Comparison of ENCODE assay signal across 1 cellular context in the genomic region with DNA sequence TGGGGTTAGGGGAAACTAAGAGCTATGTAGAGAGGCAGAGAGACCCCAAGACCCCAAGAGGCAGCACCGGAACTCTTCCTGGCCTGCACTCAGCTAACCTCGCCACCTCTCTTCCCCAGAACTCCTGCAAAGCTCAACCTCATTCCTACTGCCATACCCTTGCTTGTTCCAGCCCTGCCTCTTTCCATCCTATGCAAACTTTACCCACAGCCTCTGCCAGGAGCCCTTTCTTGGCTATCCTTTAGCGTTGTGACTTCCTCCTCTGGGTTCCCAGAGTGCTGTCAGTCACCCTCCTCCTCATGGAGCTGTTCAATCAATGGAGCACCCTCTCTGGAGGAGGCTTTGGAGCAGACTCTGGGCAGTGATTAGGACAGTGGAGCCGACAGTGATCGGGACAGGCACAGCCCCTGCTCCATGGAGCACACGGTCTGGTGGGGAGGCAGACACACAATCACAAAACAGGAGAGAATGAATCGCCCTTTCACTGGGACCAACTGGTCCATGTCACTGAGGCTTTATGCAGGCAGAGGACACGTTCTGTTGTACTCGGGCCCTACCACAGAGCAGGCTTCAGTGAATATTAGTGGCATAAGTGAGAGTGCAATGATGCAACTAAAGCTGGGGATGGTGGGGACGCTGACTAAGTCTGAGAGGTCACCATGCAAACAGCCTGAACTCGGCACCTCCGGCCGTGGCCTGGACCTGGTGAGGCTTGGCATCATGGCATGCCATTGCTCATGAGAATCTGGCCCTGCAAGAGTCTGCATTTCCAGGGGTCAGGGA.
A peak's percentile ranks its signal among the peaks of the same experiment; 100 is the strongest.
TF ChIP-seq lines count a peak whose summit lies in the region.

No MANE protein-coding gene starts in this region.

TF ChIP-seq in GM12878, 131 proteins besides CTCF, POLR2A, EP300 and RAD21 (continued from another document):
- TF ChIP-seq, protein P1, sequence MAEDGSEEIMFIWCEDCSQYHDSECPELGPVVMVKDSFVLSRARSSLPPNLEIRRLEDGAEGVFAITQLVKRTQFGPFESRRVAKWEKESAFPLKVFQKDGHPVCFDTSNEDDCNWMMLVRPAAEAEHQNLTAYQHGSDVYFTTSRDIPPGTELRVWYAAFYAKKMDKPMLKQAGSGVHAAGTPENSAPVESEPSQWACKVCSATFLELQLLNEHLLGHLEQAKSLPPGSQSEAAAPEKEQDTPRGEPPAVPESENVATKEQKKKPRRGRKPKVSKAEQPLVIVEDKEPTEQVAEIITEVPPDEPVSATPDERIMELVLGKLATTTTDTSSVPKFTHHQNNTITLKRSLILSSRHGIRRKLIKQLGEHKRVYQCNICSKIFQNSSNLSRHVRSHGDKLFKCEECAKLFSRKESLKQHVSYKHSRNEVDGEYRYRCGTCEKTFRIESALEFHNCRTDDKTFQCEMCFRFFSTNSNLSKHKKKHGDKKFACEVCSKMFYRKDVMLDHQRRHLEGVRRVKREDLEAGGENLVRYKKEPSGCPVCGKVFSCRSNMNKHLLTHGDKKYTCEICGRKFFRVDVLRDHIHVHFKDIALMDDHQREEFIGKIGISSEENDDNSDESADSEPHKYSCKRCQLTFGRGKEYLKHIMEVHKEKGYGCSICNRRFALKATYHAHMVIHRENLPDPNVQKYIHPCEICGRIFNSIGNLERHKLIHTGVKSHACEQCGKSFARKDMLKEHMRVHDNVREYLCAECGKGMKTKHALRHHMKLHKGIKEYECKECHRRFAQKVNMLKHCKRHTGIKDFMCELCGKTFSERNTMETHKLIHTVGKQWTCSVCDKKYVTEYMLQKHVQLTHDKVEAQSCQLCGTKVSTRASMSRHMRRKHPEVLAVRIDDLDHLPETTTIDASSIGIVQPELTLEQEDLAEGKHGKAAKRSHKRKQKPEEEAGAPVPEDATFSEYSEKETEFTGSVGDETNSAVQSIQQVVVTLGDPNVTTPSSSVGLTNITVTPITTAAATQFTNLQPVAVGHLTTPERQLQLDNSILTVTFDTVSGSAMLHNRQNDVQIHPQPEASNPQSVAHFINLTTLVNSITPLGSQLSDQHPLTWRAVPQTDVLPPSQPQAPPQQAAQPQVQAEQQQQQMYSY (CRISPR knock-in tag; IDR thresholded peaks at IDR 0.05), result no peak
- TF ChIP-seq RB1 (IDR thresholded peaks at IDR 0.05; ENCODE audit: borderline replicate concordance), result no peak
- TF ChIP-seq SP1 (IDR thresholded peaks at IDR 0.05; ENCODE audit: low read depth, low read length), result no peak
- no peak for TF ChIP-seq ZNF207 (IDR thresholded peaks at IDR 0.05; ENCODE audit: borderline replicate concordance)
- TF ChIP-seq, protein P2, sequence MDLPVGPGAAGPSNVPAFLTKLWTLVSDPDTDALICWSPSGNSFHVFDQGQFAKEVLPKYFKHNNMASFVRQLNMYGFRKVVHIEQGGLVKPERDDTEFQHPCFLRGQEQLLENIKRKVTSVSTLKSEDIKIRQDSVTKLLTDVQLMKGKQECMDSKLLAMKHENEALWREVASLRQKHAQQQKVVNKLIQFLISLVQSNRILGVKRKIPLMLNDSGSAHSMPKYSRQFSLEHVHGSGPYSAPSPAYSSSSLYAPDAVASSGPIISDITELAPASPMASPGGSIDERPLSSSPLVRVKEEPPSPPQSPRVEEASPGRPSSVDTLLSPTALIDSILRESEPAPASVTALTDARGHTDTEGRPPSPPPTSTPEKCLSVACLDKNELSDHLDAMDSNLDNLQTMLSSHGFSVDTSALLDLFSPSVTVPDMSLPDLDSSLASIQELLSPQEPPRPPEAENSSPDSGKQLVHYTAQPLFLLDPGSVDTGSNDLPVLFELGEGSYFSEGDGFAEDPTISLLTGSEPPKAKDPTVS (IDR thresholded peaks at IDR 0.05; ENCODE audit: low read depth, low read length), result no peak
- TF ChIP-seq, protein P3, sequence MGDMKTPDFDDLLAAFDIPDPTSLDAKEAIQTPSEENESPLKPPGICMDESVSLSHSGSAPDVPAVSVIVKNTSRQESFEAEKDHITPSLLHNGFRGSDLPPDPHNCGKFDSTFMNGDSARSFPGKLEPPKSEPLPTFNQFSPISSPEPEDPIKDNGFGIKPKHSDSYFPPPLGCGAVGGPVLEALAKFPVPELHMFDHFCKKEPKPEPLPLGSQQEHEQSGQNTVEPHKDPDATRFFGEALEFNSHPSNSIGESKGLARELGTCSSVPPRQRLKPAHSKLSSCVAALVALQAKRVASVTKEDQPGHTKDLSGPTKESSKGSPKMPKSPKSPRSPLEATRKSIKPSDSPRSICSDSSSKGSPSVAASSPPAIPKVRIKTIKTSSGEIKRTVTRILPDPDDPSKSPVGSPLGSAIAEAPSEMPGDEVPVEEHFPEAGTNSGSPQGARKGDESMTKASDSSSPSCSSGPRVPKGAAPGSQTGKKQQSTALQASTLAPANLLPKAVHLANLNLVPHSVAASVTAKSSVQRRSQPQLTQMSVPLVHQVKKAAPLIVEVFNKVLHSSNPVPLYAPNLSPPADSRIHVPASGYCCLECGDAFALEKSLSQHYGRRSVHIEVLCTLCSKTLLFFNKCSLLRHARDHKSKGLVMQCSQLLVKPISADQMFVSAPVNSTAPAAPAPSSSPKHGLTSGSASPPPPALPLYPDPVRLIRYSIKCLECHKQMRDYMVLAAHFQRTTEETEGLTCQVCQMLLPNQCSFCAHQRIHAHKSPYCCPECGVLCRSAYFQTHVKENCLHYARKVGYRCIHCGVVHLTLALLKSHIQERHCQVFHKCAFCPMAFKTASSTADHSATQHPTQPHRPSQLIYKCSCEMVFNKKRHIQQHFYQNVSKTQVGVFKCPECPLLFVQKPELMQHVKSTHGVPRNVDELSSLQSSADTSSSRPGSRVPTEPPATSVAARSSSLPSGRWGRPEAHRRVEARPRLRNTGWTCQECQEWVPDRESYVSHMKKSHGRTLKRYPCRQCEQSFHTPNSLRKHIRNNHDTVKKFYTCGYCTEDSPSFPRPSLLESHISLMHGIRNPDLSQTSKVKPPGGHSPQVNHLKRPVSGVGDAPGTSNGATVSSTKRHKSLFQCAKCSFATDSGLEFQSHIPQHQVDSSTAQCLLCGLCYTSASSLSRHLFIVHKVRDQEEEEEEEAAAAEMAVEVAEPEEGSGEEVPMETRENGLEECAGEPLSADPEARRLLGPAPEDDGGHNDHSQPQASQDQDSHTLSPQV (IDR thresholded peaks at IDR 0.05), result no peak
- no peak for TF ChIP-seq RFX5 (IDR thresholded peaks at IDR 0.05; ENCODE audit: low read depth, low read length)
- no peak for TF ChIP-seq FOS (IDR thresholded peaks at IDR 0.05; ENCODE audit: borderline replicate concordance, extremely low read depth, insufficient read length)
- no peak for TF ChIP-seq MTA3 (IDR thresholded peaks at IDR 0.05; ENCODE audit: borderline replicate concordance, low read length)
- no peak for TF ChIP-seq EZH2 (IDR thresholded peaks at IDR 0.05; ENCODE audit: borderline replicate concordance, control insufficient read depth, low read depth, low read length)
- no peak for TF ChIP-seq SIN3A (IDR thresholded peaks at IDR 0.05; ENCODE audit: low read depth, low read length)
- TF ChIP-seq, protein P4, sequence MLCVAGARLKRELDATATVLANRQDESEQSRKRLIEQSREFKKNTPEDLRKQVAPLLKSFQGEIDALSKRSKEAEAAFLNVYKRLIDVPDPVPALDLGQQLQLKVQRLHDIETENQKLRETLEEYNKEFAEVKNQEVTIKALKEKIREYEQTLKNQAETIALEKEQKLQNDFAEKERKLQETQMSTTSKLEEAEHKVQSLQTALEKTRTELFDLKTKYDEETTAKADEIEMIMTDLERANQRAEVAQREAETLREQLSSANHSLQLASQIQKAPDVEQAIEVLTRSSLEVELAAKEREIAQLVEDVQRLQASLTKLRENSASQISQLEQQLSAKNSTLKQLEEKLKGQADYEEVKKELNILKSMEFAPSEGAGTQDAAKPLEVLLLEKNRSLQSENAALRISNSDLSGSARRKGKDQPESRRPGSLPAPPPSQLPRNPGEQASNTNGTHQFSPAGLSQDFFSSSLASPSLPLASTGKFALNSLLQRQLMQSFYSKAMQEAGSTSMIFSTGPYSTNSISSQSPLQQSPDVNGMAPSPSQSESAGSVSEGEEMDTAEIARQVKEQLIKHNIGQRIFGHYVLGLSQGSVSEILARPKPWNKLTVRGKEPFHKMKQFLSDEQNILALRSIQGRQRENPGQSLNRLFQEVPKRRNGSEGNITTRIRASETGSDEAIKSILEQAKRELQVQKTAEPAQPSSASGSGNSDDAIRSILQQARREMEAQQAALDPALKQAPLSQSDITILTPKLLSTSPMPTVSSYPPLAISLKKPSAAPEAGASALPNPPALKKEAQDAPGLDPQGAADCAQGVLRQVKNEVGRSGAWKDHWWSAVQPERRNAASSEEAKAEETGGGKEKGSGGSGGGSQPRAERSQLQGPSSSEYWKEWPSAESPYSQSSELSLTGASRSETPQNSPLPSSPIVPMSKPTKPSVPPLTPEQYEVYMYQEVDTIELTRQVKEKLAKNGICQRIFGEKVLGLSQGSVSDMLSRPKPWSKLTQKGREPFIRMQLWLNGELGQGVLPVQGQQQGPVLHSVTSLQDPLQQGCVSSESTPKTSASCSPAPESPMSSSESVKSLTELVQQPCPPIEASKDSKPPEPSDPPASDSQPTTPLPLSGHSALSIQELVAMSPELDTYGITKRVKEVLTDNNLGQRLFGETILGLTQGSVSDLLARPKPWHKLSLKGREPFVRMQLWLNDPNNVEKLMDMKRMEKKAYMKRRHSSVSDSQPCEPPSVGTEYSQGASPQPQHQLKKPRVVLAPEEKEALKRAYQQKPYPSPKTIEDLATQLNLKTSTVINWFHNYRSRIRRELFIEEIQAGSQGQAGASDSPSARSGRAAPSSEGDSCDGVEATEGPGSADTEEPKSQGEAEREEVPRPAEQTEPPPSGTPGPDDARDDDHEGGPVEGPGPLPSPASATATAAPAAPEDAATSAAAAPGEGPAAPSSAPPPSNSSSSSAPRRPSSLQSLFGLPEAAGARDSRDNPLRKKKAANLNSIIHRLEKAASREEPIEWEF (IDR thresholded peaks at IDR 0.05; ENCODE audit: insufficient replicate concordance, low read depth, low read length), result no peak
- peak; percentile 50 for TF ChIP-seq RUNX3 (IDR thresholded peaks at IDR 0.05; ENCODE audit: low read length)
- peak; percentile 81; the same call in 2 of the 3 replicates for TF ChIP-seq POU2F2 (IDR thresholded peaks at IDR 0.05; ENCODE audit: borderline replicate concordance, low read depth, low read length)
- peak; percentile 86 for TF ChIP-seq NR2F1 (conservative IDR thresholded peaks at IDR 0.05)
- TF ChIP-seq NFXL1 (IDR thresholded peaks at IDR 0.05; ENCODE audit: borderline replicate concordance), result no peak
- peak; percentile 48 for TF ChIP-seq IKZF1 (conservative IDR thresholded peaks at IDR 0.05)
- peak; percentile 44; the same call in 1 of the 2 replicates for TF ChIP-seq ATF7 (IDR thresholded peaks at IDR 0.05; ENCODE audit: low read depth)
- no peak for TF ChIP-seq TCF12 (IDR thresholded peaks at IDR 0.05; ENCODE audit: low read depth, low read length)
- TF ChIP-seq NR2C1 (IDR thresholded peaks at IDR 0.05), result 0 out of 2 replicates have a peak, but pooled peaks have one; percentile 39
- 0 out of 2 replicates have a peak, but pooled peaks have one; percentile 16 for TF ChIP-seq EED (IDR thresholded peaks at IDR 0.05; ENCODE audit: low read depth)
- TF ChIP-seq NFIC (IDR thresholded peaks at IDR 0.05; ENCODE audit: low read depth, low read length), result no peak
- no peak for TF ChIP-seq CREB1 (IDR thresholded peaks at IDR 0.05; ENCODE audit: low read depth)
